16 cellular contexts compared by ENCODE assay signal in the genomic region with DNA sequence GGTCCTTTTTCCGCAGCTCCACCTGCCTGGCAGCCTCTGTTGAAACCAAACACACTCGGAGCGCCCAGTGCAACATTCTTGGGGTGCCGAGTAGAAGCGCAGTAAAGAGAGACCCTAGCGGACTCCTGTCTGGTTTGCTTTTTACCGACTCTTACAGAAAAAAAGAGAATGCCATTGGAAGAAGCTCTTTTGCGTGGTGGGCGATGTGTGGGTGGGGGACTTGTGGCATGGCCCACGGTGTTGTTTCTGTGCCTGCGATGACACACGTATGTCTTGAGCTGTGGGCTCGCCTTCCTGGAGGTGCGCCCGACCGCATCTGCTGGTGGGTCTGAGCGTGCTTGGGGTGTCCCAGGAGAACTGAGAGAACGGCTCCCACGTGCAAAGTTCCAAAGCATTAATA. TPM values are rescaled to one million over a fixed set of nuclear protein-coding genes. Genes with fewer than 3 reads are reported as not detected.
DNase-seq lines count a peak whose midpoint lies in the region; ATAC-seq, FAIRE-seq and TF ChIP-seq lines count a peak whose summit lies in the region.
"Had no signal": no experiment of that assay in that cellular context is flagged by ENCODE, and none has a peak within 500 bp of the region (broad histone marks: within the 10 kb centered on the region; RNA-seq: fewer than 3 reads in every experiment).

No MANE protein-coding gene starts in this region.

- no peak for FAIRE-seq in endothelial cell of umbilical vein (lab: Jason Lieb, UNC)
- FAIRE-seq: pancreas had no signal

- no peak overlapping the region for H3K27ac Mint-ChIP-seq in activated CD4-positive, alpha-beta memory T cell treated with anti-CD3 and anti-CD28 coated beads, Interleukin-2, amount 10 ng/mL, durations not matched to agents 7 days and 5 days
- H3K27ac Mint-ChIP-seq in activated CD4-positive, alpha-beta memory T cell treated with anti-CD3 and anti-CD28 coated beads for 36 hours: no peak overlapping the region
- H3K27ac Mint-ChIP-seq in IgD-negative memory B cell: peak overlapping the region; percentile 82 to 91 (median 87)
- no peak overlapping the region for H3K27ac Mint-ChIP-seq in stimulated activated memory B cell treated with anti-CD40 and anti-IgM and Interleukin-4, amounts not matched to agents 10 μg/mL and 1 μg/mL and 100 μg/mL, for 72 hours

- H3K4me1 ChIP-seq in endothelial cell of umbilical vein (ENCODE audit: control insufficient read depth, extremely low read depth, insufficient read depth, low read length): peaks cover 2% of the 10 kb centered on the region

- H3K9me3 ChIP-seq in endothelial cell of umbilical vein (replicated peaks; ENCODE audit: control insufficient read depth, insufficient read depth, low read length): no peaks in the 10 kb centered on the region
- H3K9me3 ChIP-seq: MG63, pancreas, thoracic aorta had no signal

- no peak for ATAC-seq in stimulated activated memory B cell treated with anti-CD40 and anti-IgM and Interleukin-4, amounts not matched to agents 10 μg/mL and 1 μg/mL and 100 μg/mL, for 72 hours

- peaks cover 32% of the 10 kb centered on the region for H3K36me3 Mint-ChIP-seq in activated CD4-positive, alpha-beta memory T cell treated with anti-CD3 and anti-CD28 coated beads, Interleukin-2, amount 10 ng/mL, durations not matched to agents 7 days and 5 days (ENCODE audit: low read depth)
- H3K36me3 Mint-ChIP-seq in activated CD4-positive, alpha-beta memory T cell treated with anti-CD3 and anti-CD28 coated beads for 36 hours: peaks cover 26% of the 10 kb centered on the region
- H3K36me3 Mint-ChIP-seq in IgD-negative memory B cell: no peaks in the 10 kb centered on the region
- H3K36me3 Mint-ChIP-seq in stimulated activated memory B cell treated with anti-CD40 and anti-IgM and Interleukin-4, amounts not matched to agents 10 μg/mL and 1 μg/mL and 100 μg/mL, for 72 hours: no peaks in the 10 kb centered on the region

- no peak for TF ChIP-seq CTCF in endothelial cell of umbilical vein (IDR thresholded peaks at IDR 0.05; ENCODE audit: extremely low read depth in 1 of 2, insufficient read depth in 1 of 2, low read depth in 1 of 2, low read length in 2 of 2)

- H3K4me1 Mint-ChIP-seq in activated CD4-positive, alpha-beta memory T cell treated with anti-CD3 and anti-CD28 coated beads, Interleukin-2, amount 10 ng/mL, durations not matched to agents 7 days and 5 days: peaks cover 42% of the 10 kb centered on the region
- H3K4me1 Mint-ChIP-seq in activated CD4-positive, alpha-beta memory T cell treated with anti-CD3 and anti-CD28 coated beads for 36 hours (ENCODE audit: low read depth): peaks cover 41% of the 10 kb centered on the region
- peaks cover 13 to 42% (median 22%) of the 10 kb centered on the region in 3 donors for H3K4me1 Mint-ChIP-seq in IgD-negative memory B cell
- peaks cover 44% of the 10 kb centered on the region for H3K4me1 Mint-ChIP-seq in stimulated activated memory B cell treated with anti-CD40 and anti-IgM and Interleukin-4, amounts not matched to agents 10 μg/mL and 1 μg/mL and 100 μg/mL, for 72 hours

- CTCF ChIA-PET in activated CD4-positive, alpha-beta memory T cell treated with anti-CD3 and anti-CD28 coated beads, Interleukin-2, amount 10 ng/mL, durations not matched to agents 7 days and 5 days (lab: Charles Lee): no interaction called here
- CTCF ChIA-PET in activated CD4-positive, alpha-beta memory T cell treated with anti-CD3 and anti-CD28 coated beads for 36 hours (lab: Charles Lee): interaction anchor here (1.4 kb wide), 1 partner anchor 441 kb away, joined by 8 read pairs; no protein-coding TSS in a partner anchor
- CTCF ChIA-PET in endothelial cell of umbilical vein (lab: Charles Lee): interaction anchor here (0.8 to 1.7 kb wide), 3 partner anchors 302 to 441 kb away, joined by 3 to 9 read pairs (median 7); no protein-coding TSS in a partner anchor

- no peaks in the 10 kb centered on the region for H3K36me3 ChIP-seq in endothelial cell of umbilical vein (ENCODE audit: control insufficient read depth in 2 of 2, extremely low read depth in 1 of 2, insufficient read depth in 2 of 2, low read length in 2 of 2)
- H3K36me3 ChIP-seq: MG63, pancreas, thoracic aorta had no signal

- no peak overlapping the region for H2AFZ ChIP-seq in endothelial cell of umbilical vein (ENCODE audit: low read depth, low read length)

- H3K9ac ChIP-seq in endothelial cell of umbilical vein (replicated peaks; ENCODE audit: extremely low read depth, insufficient read depth, low read length): no peak overlapping the region

- POLR2A ChIA-PET in activated CD4-positive, alpha-beta memory T cell treated with anti-CD3 and anti-CD28 coated beads, Interleukin-2, amount 10 ng/mL, durations not matched to agents 7 days and 5 days (lab: Charles Lee): interaction anchor here (0.8 kb wide), 1 partner anchor 297 kb away, joined by 3 read pairs; a partner anchor contains a TSS
- POLR2A ChIA-PET in activated CD4-positive, alpha-beta memory T cell treated with anti-CD3 and anti-CD28 coated beads for 36 hours (lab: Charles Lee): no interaction called here
- POLR2A ChIA-PET in endothelial cell of umbilical vein (lab: Charles Lee): no interaction called here

- H3K4me3 Mint-ChIP-seq in activated CD4-positive, alpha-beta memory T cell treated with anti-CD3 and anti-CD28 coated beads, Interleukin-2, amount 10 ng/mL, durations not matched to agents 7 days and 5 days: peak overlapping the region; percentile 34
- no peak overlapping the region for H3K4me3 Mint-ChIP-seq in activated CD4-positive, alpha-beta memory T cell treated with anti-CD3 and anti-CD28 coated beads for 36 hours
- H3K4me3 Mint-ChIP-seq in IgD-negative memory B cell: peak overlapping the region in 2 of 4 donors; percentile 72 to 80
- H3K4me3 Mint-ChIP-seq in stimulated activated memory B cell treated with anti-CD40 and anti-IgM and Interleukin-4, amounts not matched to agents 10 μg/mL and 1 μg/mL and 100 μg/mL, for 72 hours: no peak overlapping the region

- dilution Hi-C loops in endothelial cell of umbilical vein (cut with MboI; ENCODE audit: extremely low pct_ligation_motif_present, low sequenced_read_pairs): no loop called here

- no peaks in the 10 kb centered on the region for H4K20me1 ChIP-seq in endothelial cell of umbilical vein (replicated peaks; ENCODE audit: control insufficient read depth, extremely low read depth, insufficient read depth, low read length)

- H3K27me3 Mint-ChIP-seq in activated CD4-positive, alpha-beta memory T cell treated with anti-CD3 and anti-CD28 coated beads, Interleukin-2, amount 10 ng/mL, durations not matched to agents 7 days and 5 days: peaks cover 95% of the 10 kb centered on the region
- peaks cover 89% of the 10 kb centered on the region for H3K27me3 Mint-ChIP-seq in activated CD4-positive, alpha-beta memory T cell treated with anti-CD3 and anti-CD28 coated beads for 36 hours
- peaks cover 84% of the 10 kb centered on the region for H3K27me3 Mint-ChIP-seq in IgD-negative memory B cell
- H3K27me3 Mint-ChIP-seq in stimulated activated memory B cell treated with anti-CD40 and anti-IgM and Interleukin-4, amounts not matched to agents 10 μg/mL and 1 μg/mL and 100 μg/mL, for 72 hours: peaks cover 100% of the 10 kb centered on the region

- no peak for TF ChIP-seq POLR2A in endothelial cell of umbilical vein (IDR thresholded peaks at IDR 0.05; ENCODE audit: low read depth, low read length)

- no TSS peak for BruUV-seq in endothelial cell of umbilical vein (replicated peaks; lab: Mats Ljungman, UMichigan)

- peaks cover 88 to 99% of the 10 kb centered on the region in 2 experiments for H3K27me3 ChIP-seq in endothelial cell of umbilical vein (ENCODE audit: control insufficient read depth in 2 of 2, insufficient read depth in 2 of 2, low read length in 2 of 2)

- H3K9me1 ChIP-seq in endothelial cell of umbilical vein (replicated peaks; ENCODE audit: control insufficient read depth, extremely low read depth, insufficient read depth, low read length): no peaks in the 10 kb centered on the region

- H3K4me2 ChIP-seq in endothelial cell of umbilical vein (ENCODE audit: insufficient read depth, low read length): no peak overlapping the region

- H3K27ac ChIP-seq in endothelial cell of umbilical vein (ENCODE audit: insufficient read depth, low read depth, low read length): no peak overlapping the region
- H3K27ac ChIP-seq: pancreas, thoracic aorta had no signal

- no peak overlapping the region for H3K4me3 ChIP-seq in endothelial cell of umbilical vein (replicated peaks in 1 of 3; ENCODE audit: insufficient read depth in 1 of 3, low read depth in 1 of 3, low read length in 3 of 3)

- intact Hi-C loops in activated CD4-positive, alpha-beta memory T cell treated with anti-CD3 and anti-CD28 coated beads for 36 hours (cut with micrococcal nuclease): loop anchor here (5.0 kb wide), 1 partner anchor 128 kb away; no protein-coding TSS in a partner anchor
- intact Hi-C loops in endothelial cell of umbilical vein (cut with micrococcal nuclease) (loop anchor here (5.0 kb wide), 1 partner anchor 553 kb away; no protein-coding TSS in a partner anchor), posterior vena cava (cut with DNase I) (no loop called here)

- no peaks in the 10 kb centered on the region for H3K9me3 Mint-ChIP-seq in activated CD4-positive, alpha-beta memory T cell treated with anti-CD3 and anti-CD28 coated beads, Interleukin-2, amount 10 ng/mL, durations not matched to agents 7 days and 5 days
- peaks cover 11% of the 10 kb centered on the region for H3K9me3 Mint-ChIP-seq in activated CD4-positive, alpha-beta memory T cell treated with anti-CD3 and anti-CD28 coated beads for 36 hours
- H3K9me3 Mint-ChIP-seq in IgD-negative memory B cell: peaks cover 2 to 14% (median 13%) of the 10 kb centered on the region in 3 donors
- peaks cover 11% of the 10 kb centered on the region for H3K9me3 Mint-ChIP-seq in stimulated activated memory B cell treated with anti-CD40 and anti-IgM and Interleukin-4, amounts not matched to agents 10 μg/mL and 1 μg/mL and 100 μg/mL, for 72 hours

- DNase-seq in activated CD4-positive, alpha-beta memory T cell treated with anti-CD3 and anti-CD28 coated beads, Interleukin-2, amount 10 ng/mL, durations not matched to agents 7 days and 5 days: no peak
- no peak for DNase-seq in activated CD4-positive, alpha-beta memory T cell treated with anti-CD3 and anti-CD28 coated beads for 36 hours
- DNase-seq in endothelial cell of umbilical vein (ENCODE audit: low read depth, low spot score) (no peak), posterior vena cava (ENCODE audit: low spot score) (peak; percentile 66), dedifferentiated amniotic fluid mesenchymal stem cell (ENCODE audit: extremely low spot score) (no peak), NCI-H2081 treated with DMSO at 0.1 percent for 48 hours (lab: John Stamatoyannopoulos, UW) (no peak)
- DNase-seq: ACHN, mammary epithelial cell, MG63, NCI-H2029, pancreas, SHP77 treated with DMSO at 0.1 percent for 48 hours had no signal

- H3K79me2 ChIP-seq in endothelial cell of umbilical vein (ENCODE audit: control insufficient read depth, insufficient read depth, low read length): no peaks in the 10 kb centered on the region

RNA-seq across cellular contexts. Expression of a gene that starts 7.3 kb away (rescaled TPM):
- total RNA-seq in activated CD4-positive, alpha-beta memory T cell treated with anti-CD3 and anti-CD28 coated beads, Interleukin-2, amount 10 ng/mL, durations not matched to agents 7 days and 5 days: not detected
- not detected for total RNA-seq in activated CD4-positive, alpha-beta memory T cell treated with anti-CD3 and anti-CD28 coated beads for 36 hours
- polyA plus RNA-seq in IgD-negative memory B cell: not detected
- not detected in 2 replicates for total RNA-seq in endothelial cell of umbilical vein
- polyA plus RNA-seq in endothelial cell of umbilical vein: not detected in 2 replicates
- not detected in 2 replicates for polyA plus RNA-seq in endothelial cell of umbilical vein (2011; cell fraction: cytosol; rRNA removed)
- polyA plus RNA-seq in endothelial cell of umbilical vein (2011; cell fraction: nucleus; rRNA removed): not detected in 2 replicates
- polyA plus RNA-seq in endothelial cell of umbilical vein (2012): not detected in 2 replicates
- not detected in 2 replicates for polyA minus RNA-seq in endothelial cell of umbilical vein
- not detected for polyA minus RNA-seq in endothelial cell of umbilical vein (2011; cell fraction: cytosol; rRNA and poly(A)+ RNA removed)
- not detected in 2 replicates for polyA minus RNA-seq in endothelial cell of umbilical vein (2011; cell fraction: nucleus; rRNA and poly(A)+ RNA removed)
- not detected for total RNA-seq in posterior vena cava
- total RNA-seq: dermis microvascular lymphatic vessel endothelial cell, mammary epithelial cell, pancreas, thoracic aorta had no signal
- polyA plus RNA-seq: mammary epithelial cell, pancreas had no signal

Comparison
In these comparisons a context has a peak if more than half of its experiments do, and no peak if none do; other contexts are left out.
1. H3K27ac Mint-ChIP-seq: peak in IgD-negative memory B cell (3 of 3); none in activated CD4-positive, alpha-beta memory T cell treated with anti-CD3 and anti-CD28 coated beads, Interleukin-2, amount 10 ng/mL, durations not matched to agents 7 days and 5 days (single experiment), activated CD4-positive, alpha-beta memory T cell treated with anti-CD3 and anti-CD28 coated beads for 36 hours (single experiment) and stimulated activated memory B cell treated with anti-CD40 and anti-IgM and Interleukin-4, amounts not matched to agents 10 μg/mL and 1 μg/mL and 100 μg/mL, for 72 hours (single experiment).
2. intact Hi-C loops: an anchor here in activated CD4-positive, alpha-beta memory T cell treated with anti-CD3 and anti-CD28 coated beads for 36 hours (5.0 kb wide) and endothelial cell of umbilical vein (5.0 kb wide); none called in posterior vena cava.